Comparison of ENCODE assay signal across 9 cellular contexts in genomic region chr20:16885746-16886145, GRCh38.
"Had no signal": no experiment of that assay in that cellular context is flagged by ENCODE, and none has a peak within 500 bp of the region (broad histone marks: within the 10 kb centered on the region; RNA-seq: fewer than 3 reads in every experiment).

No MANE protein-coding gene starts in this region.

- FAIRE-seq: H54 had no signal

- H3K27ac Mint-ChIP-seq: H9, HFFc6 had no signal

- H3K4me1 ChIP-seq: HAP-1 had no signal

- H2AFZ ChIP-seq: GM23248 had no signal

- H3K9ac ChIP-seq: GM23248 had no signal

- H3K36me3 ChIP-seq: HAP-1 had no signal

- H3K27ac ChIP-seq: GM23248 had no signal

- H3K4me3 Mint-ChIP-seq: H9, HFFc6 had no signal

- ATAC-seq: HCT116 had no signal

- DNase-seq: GM23248, GOT3, H7, H9, HCEC 1CT, HFFc6 had no signal

- H3K4me3 ChIP-seq: GM23248, HAP-1 had no signal

- H3K9me3 ChIP-seq: HAP-1 had no signal
